13 cellular contexts compared by ENCODE assay signal in genomic region chr4:109462297-109462696, GRCh38.
DNase-seq lines count a peak whose midpoint lies in the region; ATAC-seq and TF ChIP-seq lines count a peak whose summit lies in the region.
"Had no signal": no experiment of that assay in that cellular context is flagged by ENCODE, and none has a peak within 500 bp of the region (broad histone marks: within the 10 kb centered on the region; RNA-seq: fewer than 3 reads in every experiment).

No MANE protein-coding gene starts in this region.

- TF ChIP-seq CTCF in GM12865 (IDR thresholded peaks at IDR 0.05; ENCODE audit: insufficient read depth, low read depth, low read length, missing control alignments), result no peak

- H3K4me3 ChIP-seq in GM12865 (ENCODE audit: low read depth, low read length), result no peak overlapping the region
- H3K4me3 ChIP-seq: left lung, thoracic aorta had no signal

- peak; percentile 83 for ATAC-seq in GM19438 (IDR thresholded peaks at IDR 0.05; ENCODE audit: low read depth, unreplicated experiment)
- ATAC-seq in HG03378 (IDR thresholded peaks at IDR 0.05; ENCODE audit: unreplicated experiment), result peak; percentile 63
- ATAC-seq: left lung had no signal

- peak; percentile 38 for DNase-seq in GM12865 (ENCODE audit: low read depth)
- DNase-seq in erythroblast (lab: John Stamatoyannopoulos, UW), result peak; percentile 35 to 36
- no peak for DNase-seq in NCI-H187 (lab: John Stamatoyannopoulos, UW)
- DNase-seq in NCI-H2107 treated with DMSO at 0.1 percent for 48 hours (lab: John Stamatoyannopoulos, UW; ENCODE audit: unreplicated experiment), result no peak
- no peak for DNase-seq in NCI-H2029 (lab: John Stamatoyannopoulos, UW)
- DNase-seq in OCI-M2 (lab: John Stamatoyannopoulos, UW; ENCODE audit: unreplicated experiment), result no peak
- DNase-seq: CD4-positive, CD25-positive, alpha-beta regulatory T cell; foreskin melanocyte; left lung; NCI-H774 had no signal

- no peak for TF ChIP-seq POLR2A in erythroblast (IDR thresholded peaks at IDR 0.05; ENCODE audit: low read length)

Comparison
In these comparisons a context has a peak if more than half of its experiments do, and no peak if none do; other contexts are left out.
1. DNase-seq: peak in GM12865 (single experiment) and erythroblast (2 of 2); none in NCI-H187 (0 of 2), NCI-H2107 treated with DMSO at 0.1 percent for 48 hours (single experiment), NCI-H2029 (single experiment) and OCI-M2 (single experiment).